Comparison of ENCODE assay signal across 1 cellular context in the genomic region with DNA sequence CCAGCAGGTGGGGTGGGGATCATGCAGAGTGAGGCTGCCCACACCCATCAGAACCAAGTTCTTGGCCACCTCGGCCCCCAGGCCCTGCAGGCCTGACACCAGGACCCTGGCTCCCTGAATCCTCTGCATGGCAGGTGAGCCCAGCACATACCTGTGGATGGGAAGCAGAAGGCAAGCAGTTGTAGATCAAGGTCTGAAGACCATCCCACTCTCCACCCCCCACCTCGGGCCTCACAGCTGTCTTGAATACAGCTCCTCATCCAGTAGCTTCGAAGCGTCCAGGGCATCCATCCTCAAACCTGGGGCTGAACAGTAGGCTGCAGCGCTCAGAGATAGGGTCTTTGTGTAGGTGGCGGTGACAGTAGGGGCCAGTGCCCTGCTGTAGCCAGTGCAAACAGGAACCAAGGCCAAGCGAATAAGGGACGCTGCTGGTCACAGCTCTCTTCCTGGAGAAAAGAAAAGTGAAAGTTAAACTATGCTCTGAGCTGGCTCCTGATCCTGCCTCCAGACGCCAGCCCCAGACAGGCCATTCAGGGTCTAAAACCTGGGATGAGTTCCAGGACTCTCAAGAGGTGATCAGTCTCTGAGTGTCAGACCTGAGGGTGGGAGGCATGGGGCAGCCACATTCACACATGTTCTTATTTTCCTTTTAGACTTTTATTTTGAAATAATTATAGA.
TF ChIP-seq lines count a peak whose summit lies in the region.

A gene with protein sequence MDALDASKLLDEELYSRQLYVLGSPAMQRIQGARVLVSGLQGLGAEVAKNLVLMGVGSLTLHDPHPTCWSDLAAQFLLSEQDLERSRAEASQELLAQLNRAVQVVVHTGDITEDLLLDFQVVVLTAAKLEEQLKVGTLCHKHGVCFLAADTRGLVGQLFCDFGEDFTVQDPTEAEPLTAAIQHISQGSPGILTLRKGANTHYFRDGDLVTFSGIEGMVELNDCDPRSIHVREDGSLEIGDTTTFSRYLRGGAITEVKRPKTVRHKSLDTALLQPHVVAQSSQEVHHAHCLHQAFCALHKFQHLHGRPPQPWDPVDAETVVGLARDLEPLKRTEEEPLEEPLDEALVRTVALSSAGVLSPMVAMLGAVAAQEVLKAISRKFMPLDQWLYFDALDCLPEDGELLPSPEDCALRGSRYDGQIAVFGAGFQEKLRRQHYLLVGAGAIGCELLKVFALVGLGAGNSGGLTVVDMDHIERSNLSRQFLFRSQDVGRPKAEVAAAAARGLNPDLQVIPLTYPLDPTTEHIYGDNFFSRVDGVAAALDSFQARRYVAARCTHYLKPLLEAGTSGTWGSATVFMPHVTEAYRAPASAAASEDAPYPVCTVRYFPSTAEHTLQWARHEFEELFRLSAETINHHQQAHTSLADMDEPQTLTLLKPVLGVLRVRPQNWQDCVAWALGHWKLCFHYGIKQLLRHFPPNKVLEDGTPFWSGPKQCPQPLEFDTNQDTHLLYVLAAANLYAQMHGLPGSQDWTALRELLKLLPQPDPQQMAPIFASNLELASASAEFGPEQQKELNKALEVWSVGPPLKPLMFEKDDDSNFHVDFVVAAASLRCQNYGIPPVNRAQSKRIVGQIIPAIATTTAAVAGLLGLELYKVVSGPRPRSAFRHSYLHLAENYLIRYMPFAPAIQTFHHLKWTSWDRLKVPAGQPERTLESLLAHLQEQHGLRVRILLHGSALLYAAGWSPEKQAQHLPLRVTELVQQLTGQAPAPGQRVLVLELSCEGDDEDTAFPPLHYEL (minus strand): TSS at position 457 of the 678 bp plus-strand sequence. CDS start 166 bp downstream, at position 291.

TF ChIP-seq in H1, 55 proteins besides CTCF, POLR2A, EP300 and RAD21 (continued from another document):
- TF ChIP-seq, protein P1, sequence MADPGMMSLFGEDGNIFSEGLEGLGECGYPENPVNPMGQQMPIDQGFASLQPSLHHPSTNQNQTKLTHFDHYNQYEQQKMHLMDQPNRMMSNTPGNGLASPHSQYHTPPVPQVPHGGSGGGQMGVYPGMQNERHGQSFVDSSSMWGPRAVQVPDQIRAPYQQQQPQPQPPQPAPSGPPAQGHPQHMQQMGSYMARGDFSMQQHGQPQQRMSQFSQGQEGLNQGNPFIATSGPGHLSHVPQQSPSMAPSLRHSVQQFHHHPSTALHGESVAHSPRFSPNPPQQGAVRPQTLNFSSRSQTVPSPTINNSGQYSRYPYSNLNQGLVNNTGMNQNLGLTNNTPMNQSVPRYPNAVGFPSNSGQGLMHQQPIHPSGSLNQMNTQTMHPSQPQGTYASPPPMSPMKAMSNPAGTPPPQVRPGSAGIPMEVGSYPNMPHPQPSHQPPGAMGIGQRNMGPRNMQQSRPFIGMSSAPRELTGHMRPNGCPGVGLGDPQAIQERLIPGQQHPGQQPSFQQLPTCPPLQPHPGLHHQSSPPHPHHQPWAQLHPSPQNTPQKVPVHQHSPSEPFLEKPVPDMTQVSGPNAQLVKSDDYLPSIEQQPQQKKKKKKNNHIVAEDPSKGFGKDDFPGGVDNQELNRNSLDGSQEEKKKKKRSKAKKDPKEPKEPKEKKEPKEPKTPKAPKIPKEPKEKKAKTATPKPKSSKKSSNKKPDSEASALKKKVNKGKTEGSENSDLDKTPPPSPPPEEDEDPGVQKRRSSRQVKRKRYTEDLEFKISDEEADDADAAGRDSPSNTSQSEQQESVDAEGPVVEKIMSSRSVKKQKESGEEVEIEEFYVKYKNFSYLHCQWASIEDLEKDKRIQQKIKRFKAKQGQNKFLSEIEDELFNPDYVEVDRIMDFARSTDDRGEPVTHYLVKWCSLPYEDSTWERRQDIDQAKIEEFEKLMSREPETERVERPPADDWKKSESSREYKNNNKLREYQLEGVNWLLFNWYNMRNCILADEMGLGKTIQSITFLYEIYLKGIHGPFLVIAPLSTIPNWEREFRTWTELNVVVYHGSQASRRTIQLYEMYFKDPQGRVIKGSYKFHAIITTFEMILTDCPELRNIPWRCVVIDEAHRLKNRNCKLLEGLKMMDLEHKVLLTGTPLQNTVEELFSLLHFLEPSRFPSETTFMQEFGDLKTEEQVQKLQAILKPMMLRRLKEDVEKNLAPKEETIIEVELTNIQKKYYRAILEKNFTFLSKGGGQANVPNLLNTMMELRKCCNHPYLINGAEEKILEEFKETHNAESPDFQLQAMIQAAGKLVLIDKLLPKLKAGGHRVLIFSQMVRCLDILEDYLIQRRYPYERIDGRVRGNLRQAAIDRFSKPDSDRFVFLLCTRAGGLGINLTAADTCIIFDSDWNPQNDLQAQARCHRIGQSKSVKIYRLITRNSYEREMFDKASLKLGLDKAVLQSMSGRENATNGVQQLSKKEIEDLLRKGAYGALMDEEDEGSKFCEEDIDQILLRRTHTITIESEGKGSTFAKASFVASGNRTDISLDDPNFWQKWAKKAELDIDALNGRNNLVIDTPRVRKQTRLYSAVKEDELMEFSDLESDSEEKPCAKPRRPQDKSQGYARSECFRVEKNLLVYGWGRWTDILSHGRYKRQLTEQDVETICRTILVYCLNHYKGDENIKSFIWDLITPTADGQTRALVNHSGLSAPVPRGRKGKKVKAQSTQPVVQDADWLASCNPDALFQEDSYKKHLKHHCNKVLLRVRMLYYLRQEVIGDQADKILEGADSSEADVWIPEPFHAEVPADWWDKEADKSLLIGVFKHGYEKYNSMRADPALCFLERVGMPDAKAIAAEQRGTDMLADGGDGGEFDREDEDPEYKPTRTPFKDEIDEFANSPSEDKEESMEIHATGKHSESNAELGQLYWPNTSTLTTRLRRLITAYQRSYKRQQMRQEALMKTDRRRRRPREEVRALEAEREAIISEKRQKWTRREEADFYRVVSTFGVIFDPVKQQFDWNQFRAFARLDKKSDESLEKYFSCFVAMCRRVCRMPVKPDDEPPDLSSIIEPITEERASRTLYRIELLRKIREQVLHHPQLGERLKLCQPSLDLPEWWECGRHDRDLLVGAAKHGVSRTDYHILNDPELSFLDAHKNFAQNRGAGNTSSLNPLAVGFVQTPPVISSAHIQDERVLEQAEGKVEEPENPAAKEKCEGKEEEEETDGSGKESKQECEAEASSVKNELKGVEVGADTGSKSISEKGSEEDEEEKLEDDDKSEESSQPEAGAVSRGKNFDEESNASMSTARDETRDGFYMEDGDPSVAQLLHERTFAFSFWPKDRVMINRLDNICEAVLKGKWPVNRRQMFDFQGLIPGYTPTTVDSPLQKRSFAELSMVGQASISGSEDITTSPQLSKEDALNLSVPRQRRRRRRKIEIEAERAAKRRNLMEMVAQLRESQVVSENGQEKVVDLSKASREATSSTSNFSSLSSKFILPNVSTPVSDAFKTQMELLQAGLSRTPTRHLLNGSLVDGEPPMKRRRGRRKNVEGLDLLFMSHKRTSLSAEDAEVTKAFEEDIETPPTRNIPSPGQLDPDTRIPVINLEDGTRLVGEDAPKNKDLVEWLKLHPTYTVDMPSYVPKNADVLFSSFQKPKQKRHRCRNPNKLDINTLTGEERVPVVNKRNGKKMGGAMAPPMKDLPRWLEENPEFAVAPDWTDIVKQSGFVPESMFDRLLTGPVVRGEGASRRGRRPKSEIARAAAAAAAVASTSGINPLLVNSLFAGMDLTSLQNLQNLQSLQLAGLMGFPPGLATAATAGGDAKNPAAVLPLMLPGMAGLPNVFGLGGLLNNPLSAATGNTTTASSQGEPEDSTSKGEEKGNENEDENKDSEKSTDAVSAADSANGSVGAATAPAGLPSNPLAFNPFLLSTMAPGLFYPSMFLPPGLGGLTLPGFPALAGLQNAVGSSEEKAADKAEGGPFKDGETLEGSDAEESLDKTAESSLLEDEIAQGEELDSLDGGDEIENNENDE (IDR thresholded peaks at IDR 0.05; ENCODE audit: insufficient replicate concordance, low read length), result no peak
- TF ChIP-seq NRF1 (IDR thresholded peaks at IDR 0.05; ENCODE audit: low read depth, low read length) (no peak), FOSL1 (IDR thresholded peaks at IDR 0.05; ENCODE audit: insufficient read depth, low read depth, low read length) (no peak), CBX5 (IDR thresholded peaks at IDR 0.05; ENCODE audit: low read depth, low read length) (no peak), SP2 (IDR thresholded peaks at IDR 0.05; ENCODE audit: low read length) (no peak), TCF12 (IDR thresholded peaks at IDR 0.05; ENCODE audit: low read depth, low read length) (no peak), RXRA (IDR thresholded peaks at IDR 0.05; ENCODE audit: insufficient read depth, low read depth, low read length) (no peak), CHD1 (IDR thresholded peaks at IDR 0.05; ENCODE audit: low read depth, low read length) (no peak), BACH1 (IDR thresholded peaks at IDR 0.05; ENCODE audit: low read length) (no peak), RNF2 (IDR thresholded peaks at IDR 0.05; ENCODE audit: borderline replicate concordance, low read depth, low read length, missing control alignments, poor library complexity, severe bottlenecking) (no peak), KDM1A (IDR thresholded peaks at IDR 0.05; ENCODE audit: borderline replicate concordance, low read length) (no peak)
- TF ChIP-seq, protein P2, sequence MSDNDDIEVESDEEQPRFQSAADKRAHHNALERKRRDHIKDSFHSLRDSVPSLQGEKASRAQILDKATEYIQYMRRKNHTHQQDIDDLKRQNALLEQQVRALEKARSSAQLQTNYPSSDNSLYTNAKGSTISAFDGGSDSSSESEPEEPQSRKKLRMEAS (IDR thresholded peaks at IDR 0.05), result no peak
- TF ChIP-seq, protein P3, sequence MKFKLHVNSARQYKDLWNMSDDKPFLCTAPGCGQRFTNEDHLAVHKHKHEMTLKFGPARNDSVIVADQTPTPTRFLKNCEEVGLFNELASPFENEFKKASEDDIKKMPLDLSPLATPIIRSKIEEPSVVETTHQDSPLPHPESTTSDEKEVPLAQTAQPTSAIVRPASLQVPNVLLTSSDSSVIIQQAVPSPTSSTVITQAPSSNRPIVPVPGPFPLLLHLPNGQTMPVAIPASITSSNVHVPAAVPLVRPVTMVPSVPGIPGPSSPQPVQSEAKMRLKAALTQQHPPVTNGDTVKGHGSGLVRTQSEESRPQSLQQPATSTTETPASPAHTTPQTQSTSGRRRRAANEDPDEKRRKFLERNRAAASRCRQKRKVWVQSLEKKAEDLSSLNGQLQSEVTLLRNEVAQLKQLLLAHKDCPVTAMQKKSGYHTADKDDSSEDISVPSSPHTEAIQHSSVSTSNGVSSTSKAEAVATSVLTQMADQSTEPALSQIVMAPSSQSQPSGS (IDR thresholded peaks at IDR 0.05; ENCODE audit: low read length), result no peak
- TF ChIP-seq, protein P4, sequence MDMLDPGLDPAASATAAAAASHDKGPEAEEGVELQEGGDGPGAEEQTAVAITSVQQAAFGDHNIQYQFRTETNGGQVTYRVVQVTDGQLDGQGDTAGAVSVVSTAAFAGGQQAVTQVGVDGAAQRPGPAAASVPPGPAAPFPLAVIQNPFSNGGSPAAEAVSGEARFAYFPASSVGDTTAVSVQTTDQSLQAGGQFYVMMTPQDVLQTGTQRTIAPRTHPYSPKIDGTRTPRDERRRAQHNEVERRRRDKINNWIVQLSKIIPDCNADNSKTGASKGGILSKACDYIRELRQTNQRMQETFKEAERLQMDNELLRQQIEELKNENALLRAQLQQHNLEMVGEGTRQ (IDR thresholded peaks at IDR 0.05; ENCODE audit: low read length), result no peak
